ENCODE assay signal across 18 cellular contexts in genomic region chr12:19546027-19546426, GRCh38.
DNase-seq lines count a peak whose midpoint lies in the region; ATAC-seq, FAIRE-seq and TF ChIP-seq lines count a peak whose summit lies in the region.
"Had no signal": no experiment of that assay in that cellular context is flagged by ENCODE, and none has a peak within 500 bp of the region (broad histone marks: within the 10 kb centered on the region; RNA-seq: fewer than 3 reads in every experiment).

No MANE protein-coding gene starts in this region.

- TF ChIP-seq POLR2A in HepG2 (IDR thresholded peaks at IDR 0.05; ENCODE audit: insufficient read depth in 1 of 2, low read depth in 2 of 2, low read length in 2 of 2) (no peak), gastroesophageal sphincter (IDR thresholded peaks at IDR 0.05) (no peak)

- no peaks in the 10 kb centered on the region for H3K4me1 Mint-ChIP-seq in activated naive CD8-positive, alpha-beta T cell treated with anti-CD3 and anti-CD28 coated beads, Interleukin-2, amount 50 U/mL, for 24 hours
- H3K4me1 Mint-ChIP-seq: memory B cell had no signal

- H3K27me3 Mint-ChIP-seq in activated naive CD8-positive, alpha-beta T cell treated with anti-CD3 and anti-CD28 coated beads, Interleukin-2, amount 50 U/mL, for 24 hours, result no peaks in the 10 kb centered on the region
- H3K27me3 Mint-ChIP-seq: memory B cell had no signal

- BruUV-seq in HepG2 (replicated peaks; lab: Mats Ljungman, UMichigan), result no TSS peak

- TF ChIP-seq EP300 in HepG2 (IDR thresholded peaks at IDR 0.05; ENCODE audit: low read depth in 2 of 2, low read length in 2 of 2), result no peak
- no peak for TF ChIP-seq EP300 in HepG2 (CRISPR knock-in tag; IDR thresholded peaks at IDR 0.05; ENCODE audit: borderline replicate concordance)
- TF ChIP-seq EP300 in gastroesophageal sphincter (IDR thresholded peaks at IDR 0.05), result no peak

- no peak overlapping the region for H2AFZ ChIP-seq in HepG2 (ENCODE audit: low read length)
- H2AFZ ChIP-seq: PC-9 had no signal

- TF ChIP-seq RAD21 in liver (IDR thresholded peaks at IDR 0.05) (no peak), HepG2 (CRISPR knock-in tag; IDR thresholded peaks at IDR 0.05) (no peak)

- H3K36me3 ChIP-seq in liver (ENCODE audit: control insufficient read depth in 4 of 4, insufficient read depth in 3 of 4, low read depth in 1 of 4, low read length in 3 of 4) (no peaks in the 10 kb centered on the region), HepG2 (replicated peaks in 1 of 2; ENCODE audit: control insufficient read depth in 1 of 2, insufficient read depth in 2 of 2, low read length in 2 of 2) (no peaks in the 10 kb centered on the region), gastroesophageal sphincter (no peaks in the 10 kb centered on the region)
- H3K36me3 ChIP-seq: transverse colon had no signal

- CTCF ChIA-PET in HepG2 (lab: Yijun Ruan, JAX; ENCODE audit: low intra/inter-chr PET ratio, low total read pairs), result no interaction called here

- H3K9me3 Mint-ChIP-seq in activated naive CD8-positive, alpha-beta T cell treated with anti-CD3 and anti-CD28 coated beads, Interleukin-2, amount 50 U/mL, for 24 hours, result peaks cover 6% of the 10 kb centered on the region
- H3K9me3 Mint-ChIP-seq: activated T-helper 2 cell treated with anti-CD3 and anti-CD28 coated beads, Interferon-gamma antibody, Interleukin-2, Interleukin-4, amounts not matched to agents 10 μg/mL and 5 μg/mL and 100 μg/mL, durations not matched to agents 14 hours and 24 hours and 36 hours; H9; memory B cell; T-helper 1 cell treated with Interleukin-12 subunit alpha and Interleukin-12 subunit beta and Interleukin-4 antibody, amounts not matched to agents 30 μg/mL and 1 μg/mL, for 36 hours had no signal

- DNase-seq in HepG2 (ENCODE audit: low spot score) (no peak), pons (ENCODE audit: low spot score) (peak; percentile 18), OCI-M2 (lab: John Stamatoyannopoulos, UW; ENCODE audit: unreplicated experiment) (no peak)
- no peak for DNase-seq in activated naive CD8-positive, alpha-beta T cell treated with anti-CD3 and anti-CD28 coated beads, Interleukin-2, amount 50 U/mL, for 24 hours
- DNase-seq in stimulated activated CD4-positive, alpha-beta T cell treated with anti-CD3 and anti-CD28 coated beads, Interleukin-4, amount 100 ng/mL, for 24 hours, result no peak
- DNase-seq in activated CD4-positive, alpha-beta T cell treated with anti-CD3 and anti-CD28 coated beads for 1 hour, result no peak
- DNase-seq: ACHN; activated CD4-positive, alpha-beta T cell treated with anti-CD3 and anti-CD28 coated beads, Interleukin-2, amount 50 U/mL, for 1 hour; H9; MM.1S; NCI-H226; PC-9; transverse colon had no signal

- no peak overlapping the region for H3K4me3 Mint-ChIP-seq in activated naive CD8-positive, alpha-beta T cell treated with anti-CD3 and anti-CD28 coated beads, Interleukin-2, amount 50 U/mL, for 24 hours
- H3K4me3 Mint-ChIP-seq: H9; memory B cell; T-helper 1 cell treated with Interleukin-12 subunit alpha and Interleukin-12 subunit beta and Interleukin-4 antibody, amounts not matched to agents 30 μg/mL and 1 μg/mL, for 36 hours had no signal

- in situ Hi-C loops in HepG2 (cut with HindIII; ENCODE audit: extremely low pct_ligation_motif_present, low pct_unique_long_range_greater_than_20kb), result no loop called here

- H3K4me2 ChIP-seq in HepG2 (ENCODE audit: low read depth, low read length), result no peak overlapping the region
- H3K4me2 ChIP-seq: PC-9 had no signal

- intact Hi-C loops in HepG2 (cut with micrococcal nuclease; ENCODE audit: unreplicated experiment), result no loop called here

- no peak overlapping the region for H3K9ac ChIP-seq in liver (ENCODE audit: low read depth in 1 of 2, low read length in 2 of 2)
- no peak overlapping the region for H3K9ac ChIP-seq in HepG2 (ENCODE audit: insufficient read depth, low read depth, low read length)

- H3K4me3 ChIP-seq in liver (ENCODE audit: low read depth in 1 of 3, low read length in 3 of 3) (no peak overlapping the region), HepG2 (replicated peaks in 1 of 3; ENCODE audit: insufficient read depth in 1 of 3, low read depth in 2 of 3, low read length in 3 of 3) (no peak overlapping the region), gastroesophageal sphincter (no peak overlapping the region)
- H3K4me3 ChIP-seq: PC-9, transverse colon had no signal

- POLR2A ChIA-PET in HepG2 (lab: Yijun Ruan, JAX), result no interaction called here

- no peaks in the 10 kb centered on the region for H3K79me2 ChIP-seq in HepG2 (ENCODE audit: insufficient read depth, low read length)

- H3K4me1 ChIP-seq in liver (ENCODE audit: control insufficient read depth in 4 of 4, insufficient read depth in 4 of 4, low read length in 3 of 4) (no peaks in the 10 kb centered on the region), HepG2 (ENCODE audit: insufficient read depth, low read length) (no peaks in the 10 kb centered on the region), gastroesophageal sphincter (peaks cover 13 to 33% (median 17%) of the 10 kb centered on the region in 3 donors)

- no peaks in the 10 kb centered on the region for H3K27me3 ChIP-seq in liver (ENCODE audit: control insufficient read depth in 4 of 4, insufficient read depth in 4 of 4, low read length in 3 of 4)
- H3K27me3 ChIP-seq in HepG2 (ENCODE audit: control insufficient read depth in 1 of 2, insufficient read depth in 2 of 2, low read length in 2 of 2), result no peaks in the 10 kb centered on the region
- no peaks in the 10 kb centered on the region for H3K27me3 ChIP-seq in gastroesophageal sphincter
- H3K27me3 ChIP-seq: transverse colon had no signal

- H3K27ac ChIP-seq in liver (ENCODE audit: low read depth in 1 of 2, low read length in 2 of 2), result peak overlapping the region in 1 of 2 donors; percentile 2
- H3K27ac ChIP-seq in HepG2 (ENCODE audit: extremely low read length, insufficient read depth, low read length), result no peak overlapping the region
- peak overlapping the region; percentile 25 to 68 (median 62) for H3K27ac ChIP-seq in gastroesophageal sphincter
- H3K27ac ChIP-seq: PC-9 had no signal

- peaks cover 4% of the 10 kb centered on the region for H3K36me3 Mint-ChIP-seq in activated naive CD8-positive, alpha-beta T cell treated with anti-CD3 and anti-CD28 coated beads, Interleukin-2, amount 50 U/mL, for 24 hours (ENCODE audit: low read depth)

- 82% methylated on average over 4 of the region's 4 CpGs for WGBS in liver
- WGBS in HepG2 (ENCODE audit: low lambda C conversion rate), result 71% methylated on average over 4 of the region's 4 CpGs
- WGBS in gastroesophageal sphincter (ENCODE audit: low coverage in 1 of 2), 2 donors, result 25% methylated on average over 4 of the region's 4 CpGs; no CpG with 5 or more reads in 1 of the 2 donors

- no peak for FAIRE-seq in HepG2 (lab: Jason Lieb, UNC)

- TF ChIP-seq CTCF in liver (IDR thresholded peaks at IDR 0.05; ENCODE audit: low read depth, low read length, missing input control) (no peak), HepG2 (CRISPR knock-in tag; IDR thresholded peaks at IDR 0.05) (no peak), gastroesophageal sphincter (IDR thresholded peaks at IDR 0.05) (no peak)

- ATAC-seq in HepG2 (no peak), gastroesophageal sphincter (peak; percentile 86)
- no peak for ATAC-seq in activated naive CD8-positive, alpha-beta T cell treated with anti-CD3 and anti-CD28 coated beads, Interleukin-2, amount 50 U/mL, for 24 hours

- H4K20me1 ChIP-seq in HepG2 (ENCODE audit: insufficient read depth, low read length), result no peaks in the 10 kb centered on the region

- no peak overlapping the region for H3K27ac Mint-ChIP-seq in activated naive CD8-positive, alpha-beta T cell treated with anti-CD3 and anti-CD28 coated beads, Interleukin-2, amount 50 U/mL, for 24 hours
- H3K27ac Mint-ChIP-seq: activated T-helper 2 cell treated with anti-CD3 and anti-CD28 coated beads, Interferon-gamma antibody, Interleukin-2, Interleukin-4, amounts not matched to agents 10 μg/mL and 5 μg/mL and 100 μg/mL, durations not matched to agents 14 hours and 24 hours and 36 hours; memory B cell; T-helper 1 cell treated with Interleukin-12 subunit alpha and Interleukin-12 subunit beta and Interleukin-4 antibody, amounts not matched to agents 30 μg/mL and 1 μg/mL, for 36 hours had no signal

- no peaks in the 10 kb centered on the region for H3K9me3 ChIP-seq in liver (ENCODE audit: control insufficient read depth in 4 of 4, low read length in 3 of 4)
- no peaks in the 10 kb centered on the region for H3K9me3 ChIP-seq in HepG2 (ENCODE audit: low read length)
- no peaks in the 10 kb centered on the region for H3K9me3 ChIP-seq in gastroesophageal sphincter
- H3K9me3 ChIP-seq: transverse colon had no signal

TF ChIP-seq in liver, 16 proteins besides CTCF, POLR2A, EP300 and RAD21:
- TF ChIP-seq JUND (IDR thresholded peaks at IDR 0.05) (peak; percentile 36 to 43), HNF4G (IDR thresholded peaks at IDR 0.05) (no peak)

TF ChIP-seq in HepG2, 621 proteins besides CTCF, POLR2A, EP300 and RAD21:
- TF ChIP-seq HES4 (CRISPR knock-in tag; IDR thresholded peaks at IDR 0.05; ENCODE audit: borderline replicate concordance), result no peak
- no peak for TF ChIP-seq ZSCAN20 (CRISPR knock-in tag; IDR thresholded peaks at IDR 0.05; ENCODE audit: borderline replicate concordance)
- no peak for TF ChIP-seq SAFB2 (CRISPR knock-in tag; IDR thresholded peaks at IDR 0.05; ENCODE audit: borderline replicate concordance, low read depth)
- TF ChIP-seq, protein P1, sequence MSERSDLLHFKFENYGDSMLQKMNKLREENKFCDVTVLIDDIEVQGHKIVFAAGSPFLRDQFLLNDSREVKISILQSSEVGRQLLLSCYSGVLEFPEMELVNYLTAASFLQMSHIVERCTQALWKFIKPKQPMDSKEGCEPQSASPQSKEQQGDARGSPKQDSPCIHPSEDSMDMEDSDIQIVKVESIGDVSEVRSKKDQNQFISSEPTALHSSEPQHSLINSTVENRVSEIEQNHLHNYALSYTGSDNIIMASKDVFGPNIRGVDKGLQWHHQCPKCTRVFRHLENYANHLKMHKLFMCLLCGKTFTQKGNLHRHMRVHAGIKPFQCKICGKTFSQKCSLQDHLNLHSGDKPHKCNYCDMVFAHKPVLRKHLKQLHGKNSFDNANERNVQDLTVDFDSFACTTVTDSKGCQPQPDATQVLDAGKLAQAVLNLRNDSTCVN (CRISPR knock-in tag; IDR thresholded peaks at IDR 0.05; ENCODE audit: borderline replicate concordance), result no peak
- TF ChIP-seq SMAD3 (CRISPR knock-in tag; IDR thresholded peaks at IDR 0.05), result no peak
- no peak for TF ChIP-seq STAG1 (CRISPR knock-in tag; IDR thresholded peaks at IDR 0.05)
- TF ChIP-seq SMARCC2 (IDR thresholded peaks at IDR 0.05), result no peak
